In the genomic region with DNA sequence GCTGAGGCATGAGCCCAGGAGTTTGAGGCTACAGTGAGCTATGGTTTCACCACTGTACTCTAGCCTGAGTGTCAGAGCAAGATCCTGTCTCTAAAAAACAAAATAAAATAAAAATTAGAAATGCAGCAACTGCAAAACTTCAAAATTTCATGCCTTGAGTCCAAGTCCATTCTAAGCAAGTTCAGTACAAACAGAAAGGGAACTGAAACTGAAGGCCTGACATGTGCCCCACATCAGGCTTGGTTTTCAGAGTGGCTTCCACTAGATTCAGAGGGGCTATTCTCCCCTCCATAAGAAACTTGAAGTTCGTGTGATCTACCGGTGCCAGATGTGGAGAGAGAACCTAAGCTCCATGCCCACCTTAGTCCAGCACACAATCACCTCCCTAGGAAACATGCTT, we compare ENCODE assay signal across 17 cellular contexts.
DNase-seq lines count a peak whose midpoint lies in the region; ATAC-seq and TF ChIP-seq lines count a peak whose summit lies in the region.
"Had no signal": no experiment of that assay in that cellular context is flagged by ENCODE, and none has a peak within 500 bp of the region (broad histone marks: within the 10 kb centered on the region; RNA-seq: fewer than 3 reads in every experiment).

No MANE protein-coding gene starts in this region.

- H2AFZ ChIP-seq in OCI-LY7 (ENCODE audit: low read length), result no peak overlapping the region

- H3K4me1 Mint-ChIP-seq in MCF 10A (ENCODE audit: insufficient read depth, unreplicated experiment), result no peaks in the 10 kb centered on the region
- H3K4me1 Mint-ChIP-seq: activated CD4-positive, alpha-beta T cell treated with anti-CD3 and anti-CD28 coated beads, Interleukin-2, amount 10 ng/mL, durations not matched to agents 24 days and 14 days; endodermal cell had no signal

- H3K9me3 Mint-ChIP-seq in MCF 10A (ENCODE audit: unreplicated experiment), result no peaks in the 10 kb centered on the region
- H3K9me3 Mint-ChIP-seq: activated CD4-positive, alpha-beta T cell treated with anti-CD3 and anti-CD28 coated beads, Interleukin-2, amount 10 ng/mL, durations not matched to agents 24 days and 14 days; endodermal cell had no signal

- ATAC-seq in GM19043 (IDR thresholded peaks at IDR 0.05; ENCODE audit: low read depth, unreplicated experiment) (peak; percentile 70), HG03139 (IDR thresholded peaks at IDR 0.05; ENCODE audit: unreplicated experiment) (peak; percentile 71), HG02759 (IDR thresholded peaks at IDR 0.05; ENCODE audit: unreplicated experiment) (no peak)

- H3K4me3 ChIP-seq in OCI-LY7 (ENCODE audit: low read depth, low read length, poor library complexity, severe bottlenecking), result no peak overlapping the region
- H3K4me3 ChIP-seq: BLaER1 treated with 17β-estradiol and CSF1 and Interleukin-3, amounts not matched to agents 10 nM and 100 nM; MG63 had no signal

- no peaks in the 10 kb centered on the region for H4K20me1 ChIP-seq in OCI-LY7 (ENCODE audit: insufficient read depth, low read length)
- H4K20me1 ChIP-seq: BLaER1 treated with 17β-estradiol and CSF1 and Interleukin-3, amounts not matched to agents 10 nM and 100 nM had no signal

- TF ChIP-seq CTCF in GM10248 (IDR thresholded peaks at IDR 0.05; ENCODE audit: control extremely low read depth, extremely low read depth, low read depth, missing control alignments) (no peak), OCI-LY7 (conservative IDR thresholded peaks at IDR 0.05; ENCODE audit: low read length) (no peak), MCF 10A (IDR thresholded peaks at IDR 0.05; ENCODE audit: unreplicated experiment) (no peak)

- DNase-seq in GM10248 (ENCODE audit: extremely low spot score) (peak; percentile 49), OCI-LY7 (ENCODE audit: low spot score) (peak; percentile 19), MCF 10A (ENCODE audit: unreplicated experiment) (no peak), mucosa of gallbladder (ENCODE audit: low spot score) (no peak)
- DNase-seq in stimulated activated CD4-positive, alpha-beta T cell treated with anti-CD3 and anti-CD28 coated beads, Interleukin-4, amount 100 ng/mL, for 4 hours, result no peak
- DNase-seq: activated CD4-positive, alpha-beta T cell treated with anti-CD3 and anti-CD28 coated beads, Interleukin-2, amount 10 ng/mL, durations not matched to agents 24 days and 14 days; brain microvascular endothelial cell; DMS 273 treated with DMSO at 0.1 percent for 48 hours; endodermal cell; GF-D8; MG63; NCI-H1930; stimulated activated CD8-positive, alpha-beta memory T cell treated with anti-CD3 and anti-CD28 coated beads, Interleukin-4, amount 100 ng/mL, for 48 hours had no signal

- H3K36me3 Mint-ChIP-seq in MCF 10A (ENCODE audit: insufficient read depth, unreplicated experiment), result no peaks in the 10 kb centered on the region

- H3K27me3 Mint-ChIP-seq in MCF 10A (ENCODE audit: insufficient read depth, unreplicated experiment), result no peaks in the 10 kb centered on the region
- H3K27me3 Mint-ChIP-seq: activated CD4-positive, alpha-beta T cell treated with anti-CD3 and anti-CD28 coated beads, Interleukin-2, amount 10 ng/mL, durations not matched to agents 24 days and 14 days had no signal

- POLR2A ChIA-PET in GM10248 (lab: Yijun Ruan, JAX) (no interaction called here), OCI-LY7 (lab: Charles Lee) (interaction anchor here (0.6 kb wide), 1 partner anchor 489 kb away, joined by 3 read pairs; no protein-coding TSS in a partner anchor), MCF 10A (lab: Yijun Ruan, JAX) (no interaction called here)

- H3K4me1 ChIP-seq in OCI-LY7 (ENCODE audit: insufficient read depth, low read length, poor library complexity, severe bottlenecking), result no peaks in the 10 kb centered on the region

- no peaks in the 10 kb centered on the region for H3K79me2 ChIP-seq in OCI-LY7 (ENCODE audit: insufficient read depth, low read depth, low read length)

- H3K4me3 Mint-ChIP-seq in MCF 10A (ENCODE audit: unreplicated experiment), result no peak overlapping the region
- H3K4me3 Mint-ChIP-seq: activated CD4-positive, alpha-beta T cell treated with anti-CD3 and anti-CD28 coated beads, Interleukin-2, amount 10 ng/mL, durations not matched to agents 24 days and 14 days; endodermal cell had no signal

- no peaks in the 10 kb centered on the region for H3K36me3 ChIP-seq in OCI-LY7 (ENCODE audit: insufficient read depth, low read length)
- H3K36me3 ChIP-seq: BLaER1 treated with 17β-estradiol and CSF1 and Interleukin-3, amounts not matched to agents 10 nM and 100 nM; brain microvascular endothelial cell; MG63 had no signal

- BruUV-seq in OCI-LY7 (replicated peaks; lab: Mats Ljungman, UMichigan) (no TSS peak), MCF 10A (replicated peaks; lab: Mats Ljungman, UMichigan) (no TSS peak)

- H3K9me3 ChIP-seq in OCI-LY7 (ENCODE audit: low read length), result no peaks in the 10 kb centered on the region
- H3K9me3 ChIP-seq: MG63 had no signal

- CTCF ChIA-PET in GM10248 (lab: Yijun Ruan, JAX) (interaction anchor here (0.7 to 3.1 kb wide), 2 partner anchors 8 to 13 kb away, joined by 3 to 19 read pairs; no protein-coding TSS in a partner anchor), OCI-LY7 (lab: Charles Lee; ENCODE audit: unreplicated experiment) (no interaction called here), MCF 10A (lab: Yijun Ruan, JAX) (interaction anchor here (0.5 to 7.1 kb wide), 2 partner anchors 7 to 573 kb away, joined by 3 to 51 read pairs; no protein-coding TSS in a partner anchor)

- intact Hi-C loops in OCI-LY7 (cut with micrococcal nuclease; ENCODE audit: unreplicated experiment), result no loop called here
- intact Hi-C loops in MCF 10A (cut with micrococcal nuclease), result no loop called here

- no peaks in the 10 kb centered on the region for H3K9me2 ChIP-seq in OCI-LY7 (ENCODE audit: insufficient read depth, low read length)

- no peak overlapping the region for H3K27ac Mint-ChIP-seq in MCF 10A (ENCODE audit: low read depth, unreplicated experiment)
- H3K27ac Mint-ChIP-seq: activated CD4-positive, alpha-beta T cell treated with anti-CD3 and anti-CD28 coated beads, Interleukin-2, amount 10 ng/mL, durations not matched to agents 24 days and 14 days; endodermal cell had no signal

- no peak overlapping the region for H3K27ac ChIP-seq in OCI-LY7 (ENCODE audit: low read depth, low read length, poor library complexity, severe bottlenecking)
- H3K27ac ChIP-seq: BLaER1 treated with 17β-estradiol and CSF1 and Interleukin-3, amounts not matched to agents 10 nM and 100 nM; brain microvascular endothelial cell had no signal

- no peak overlapping the region for H3K4me2 ChIP-seq in OCI-LY7 (ENCODE audit: low read length)

Comparison
In these comparisons a context has a peak if more than half of its experiments do, and no peak if none do; other contexts are left out.
1. DNase-seq: peak in GM10248 (single experiment) and OCI-LY7 (single experiment); none in MCF 10A (single experiment), stimulated activated CD4-positive, alpha-beta T cell treated with anti-CD3 and anti-CD28 coated beads, Interleukin-4, amount 100 ng/mL, for 4 hours (0 of 2) and mucosa of gallbladder (single experiment).